In the genomic region with DNA sequence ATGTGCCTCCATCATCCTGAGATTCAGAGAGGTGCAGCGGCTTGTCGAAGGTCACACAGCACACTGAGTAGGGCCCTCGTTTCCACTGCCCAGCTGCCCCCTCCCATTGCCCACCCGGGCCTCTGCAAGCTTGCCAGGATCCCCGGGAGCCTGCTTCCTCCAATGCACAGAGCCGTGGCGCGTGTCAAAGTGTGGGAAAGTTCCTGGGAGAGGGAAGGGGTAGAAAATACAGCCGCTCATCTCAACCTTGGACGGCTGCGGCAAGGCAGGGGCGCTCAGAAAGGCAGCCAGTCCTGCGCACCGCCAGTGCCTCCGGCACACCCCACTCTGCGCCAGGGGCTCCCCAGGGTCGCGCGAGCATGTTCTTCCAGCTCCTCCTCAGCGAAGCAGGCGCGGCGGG, we compare ENCODE assay signal across 7 cellular contexts. TPM values are rescaled to one million over a fixed set of nuclear protein-coding genes. Genes with fewer than 3 reads are reported as not detected.
"Had no signal": no experiment of that assay in that cellular context is flagged by ENCODE, and none has a peak within 500 bp of the region (broad histone marks: within the 10 kb centered on the region; RNA-seq: fewer than 3 reads in every experiment).

No MANE protein-coding gene starts in this region.

RNA-seq across cellular contexts. Expression of a gene that starts 56.3 kb away (rescaled TPM):
- total RNA-seq: esophagus mucosa, esophagus squamous epithelium, gastrocnemius medialis, kidney epithelial cell, mammary epithelial cell, mucosa of descending colon, myocyte had no signal
- polyA plus RNA-seq: mammary epithelial cell had no signal
